ENCODE assay signal across 8 cellular contexts in genomic region chr17:41777579-41778188, GRCh38. TPM values are rescaled to one million over a fixed set of nuclear protein-coding genes. Genes with fewer than 3 reads are reported as not detected.
A peak's percentile ranks its signal among the peaks of the same experiment; 100 is the strongest.
DNase-seq lines count a peak whose midpoint lies in the region; ATAC-seq and TF ChIP-seq lines count a peak whose summit lies in the region.

No MANE protein-coding gene starts in this region.

- peak; percentile 93 for DNase-seq in HCEC 1CT
- peak; percentile 97 for DNase-seq in RPMI7951 (ENCODE audit: low read depth)
- DNase-seq in fibroblast of the aortic adventitia (ENCODE audit: low read depth), result peak; percentile 89
- DNase-seq in osteocyte (ENCODE audit: extremely low spot score, unreplicated experiment), result peak; percentile 92
- DNase-seq in activated naive CD4-positive, alpha-beta T cell (lab: John Stamatoyannopoulos, UW), result no peak
- DNase-seq in erythroblast (lab: John Stamatoyannopoulos, UW), result no peak
- no peak for DNase-seq in activated T-cell treated with anti-CD3 and anti-CD28 coated beads, Interleukin-2, amount 50 U/mL, for 4 hours
- no peak for DNase-seq in retina

- peak overlapping the region; percentile 93 for H3K27ac Mint-ChIP-seq in osteocyte (ENCODE audit: unreplicated experiment)

- H3K36me3 Mint-ChIP-seq in osteocyte (ENCODE audit: unreplicated experiment), result peaks cover 4% of the 10 kb centered on the region
- no peaks in the 10 kb centered on the region for H3K36me3 Mint-ChIP-seq in activated T-cell treated with anti-CD3 and anti-CD28 coated beads, Interleukin-2, amount 50 U/mL, for 4 hours (ENCODE audit: insufficient read depth)

- no peak overlapping the region for H3K4me3 Mint-ChIP-seq in osteocyte (ENCODE audit: unreplicated experiment)
- H3K4me3 Mint-ChIP-seq in activated T-cell treated with anti-CD3 and anti-CD28 coated beads, Interleukin-2, amount 50 U/mL, for 4 hours, result no peak overlapping the region

- ATAC-seq in activated T-cell treated with anti-CD3 and anti-CD28 coated beads, Interleukin-2, amount 50 U/mL, for 4 hours, result no peak

- no peaks in the 10 kb centered on the region for H3K9me3 Mint-ChIP-seq in osteocyte (ENCODE audit: unreplicated experiment)
- H3K9me3 Mint-ChIP-seq in activated T-cell treated with anti-CD3 and anti-CD28 coated beads, Interleukin-2, amount 50 U/mL, for 4 hours, result no peaks in the 10 kb centered on the region

- no peak for TF ChIP-seq POLR2A in erythroblast (IDR thresholded peaks at IDR 0.05; ENCODE audit: low read length)

- no peak overlapping the region for H3K4me3 ChIP-seq in fibroblast of the aortic adventitia (ENCODE audit: low read depth, low read length)

- TF ChIP-seq CTCF in fibroblast of the aortic adventitia (IDR thresholded peaks at IDR 0.05; ENCODE audit: insufficient read depth, low read length) (no peak), osteocyte (IDR thresholded peaks at IDR 0.05) (no peak)

- peaks cover 76% of the 10 kb centered on the region for H3K4me1 Mint-ChIP-seq in osteocyte (ENCODE audit: unreplicated experiment)
- H3K4me1 Mint-ChIP-seq in activated T-cell treated with anti-CD3 and anti-CD28 coated beads, Interleukin-2, amount 50 U/mL, for 4 hours (ENCODE audit: low read depth), result no peaks in the 10 kb centered on the region

- no peaks in the 10 kb centered on the region for H3K27me3 Mint-ChIP-seq in osteocyte (ENCODE audit: unreplicated experiment)
- peaks cover 18% of the 10 kb centered on the region for H3K27me3 Mint-ChIP-seq in activated T-cell treated with anti-CD3 and anti-CD28 coated beads, Interleukin-2, amount 50 U/mL, for 4 hours (ENCODE audit: low read depth)

RNA-seq across cellular contexts. Expression of gene JUP, which starts 8.8 kb away (rescaled TPM):
- total RNA-seq in RPMI7951 (2014; rRNA removed; shearing (Covaris generic)), result 27.5 and 37.2 TPM in 2 replicates
- total RNA-seq in fibroblast of the aortic adventitia (ENCODE audit: low replicate concordance), result 4.7 and 8.9 TPM in 2 replicates
- total RNA-seq in osteocyte, result 79.8 and 92.6 TPM in 2 replicates
- under 1 TPM; 0.86 to 0.98 (median 0.92) TPM for total RNA-seq in activated T-cell treated with anti-CD3 and anti-CD28 coated beads, Interleukin-2, amount 50 U/mL, for 4 hours

RNA-seq across cellular contexts. Expression of gene P3H4, which starts 34.1 kb away (rescaled TPM):
- 36.0 and 40.6 TPM in 2 replicates for total RNA-seq in RPMI7951 (2014; rRNA removed; shearing (Covaris generic))
- total RNA-seq in fibroblast of the aortic adventitia (ENCODE audit: low replicate concordance) (30.2 and 35.5 TPM in 2 replicates), osteocyte (67.8 and 72.8 TPM in 2 replicates)
- total RNA-seq in activated T-cell treated with anti-CD3 and anti-CD28 coated beads, Interleukin-2, amount 50 U/mL, for 4 hours, result 1 to 10 TPM; 2.0 to 3.6 (median 2.5) TPM

RNA-seq across cellular contexts. Expression of gene FKBP10, which starts 35.1 kb away (rescaled TPM):
- total RNA-seq in RPMI7951 (2014; rRNA removed; shearing (Covaris generic)), result 115 and 133 TPM in 2 replicates
- total RNA-seq in fibroblast of the aortic adventitia (ENCODE audit: low replicate concordance) (187 and 270 TPM in 2 replicates), osteocyte (408 and 426 TPM in 2 replicates)
- 1 to 10 TPM in 1 of 3 donors, under 1 TPM in 2; 0.68 to 1.2 (median 0.76) TPM for total RNA-seq in activated T-cell treated with anti-CD3 and anti-CD28 coated beads, Interleukin-2, amount 50 U/mL, for 4 hours

RNA-seq across cellular contexts. Expression of gene HAP1, which starts 43.2 kb away (rescaled TPM):
- not detected in 2 replicates for total RNA-seq in RPMI7951 (2014; rRNA removed; shearing (Covaris generic))
- total RNA-seq in fibroblast of the aortic adventitia (ENCODE audit: low replicate concordance), result under 0.01 TPM in 1 of 2 replicates, not detected in the other
- 0.11 and 0.24 TPM in 2 replicates for total RNA-seq in osteocyte
- under 1 TPM in 1 of 3 donors, not detected in 2; 0.18 TPM for total RNA-seq in activated T-cell treated with anti-CD3 and anti-CD28 coated beads, Interleukin-2, amount 50 U/mL, for 4 hours

RNA-seq across cellular contexts. Expression of gene NT5C3B, which starts 58.3 kb away (rescaled TPM):
- total RNA-seq in RPMI7951 (2014; rRNA removed; shearing (Covaris generic)), result 37.5 and 39.4 TPM in 2 replicates
- total RNA-seq in fibroblast of the aortic adventitia (ENCODE audit: low replicate concordance) (38.5 and 93.2 TPM in 2 replicates), osteocyte (58.9 and 63.6 TPM in 2 replicates)
- 10 to 100 TPM; 29.7 to 53.6 (median 41.9) TPM for total RNA-seq in activated T-cell treated with anti-CD3 and anti-CD28 coated beads, Interleukin-2, amount 50 U/mL, for 4 hours

Comparison
In these comparisons a context has a peak if more than half of its experiments do, and no peak if none do; other contexts are left out.
1. DNase-seq: peak in HCEC 1CT (single experiment), RPMI7951 (single experiment), fibroblast of the aortic adventitia (single experiment) and osteocyte (single experiment); none in activated naive CD4-positive, alpha-beta T cell (0 of 4), erythroblast (0 of 2), activated T-cell treated with anti-CD3 and anti-CD28 coated beads, Interleukin-2, amount 50 U/mL, for 4 hours (single experiment) and retina (single experiment).
2. RNA of gene FKBP10, which starts 35.1 kb away (total RNA-seq): 408 to 426 TPM in osteocyte, 187 to 270 TPM in fibroblast of the aortic adventitia and 115 to 133 TPM in RPMI7951; 0.68 to 1.2 TPM in activated T-cell treated with anti-CD3 and anti-CD28 coated beads, Interleukin-2, amount 50 U/mL, for 4 hours; every median in the first group is over 10 times any median in the second.